In genomic region chrX:109928596-109929335, GRCh38 we compare ENCODE assay signal across 18 cellular contexts.
A peak's percentile ranks its signal among the peaks of the same experiment; 100 is the strongest.
DNase-seq lines count a peak whose midpoint lies in the region; ATAC-seq and TF ChIP-seq lines count a peak whose summit lies in the region.
"Had no signal": no experiment of that assay in that cellular context is flagged by ENCODE, and none has a peak within 500 bp of the region (broad histone marks: within the 10 kb centered on the region; RNA-seq: fewer than 3 reads in every experiment).

No MANE protein-coding gene starts in this region.

- TF ChIP-seq CTCF in right atrium auricular region (IDR thresholded peaks at IDR 0.05) (no peak), psoas muscle (IDR thresholded peaks at IDR 0.05) (no peak)

- 64 to 85% (median 84%) methylated on average over 6 of the region's 6 CpGs for WGBS in psoas muscle, 3 donors

- H3K27me3 ChIP-seq in right atrium auricular region (no peaks in the 10 kb centered on the region), psoas muscle (ENCODE audit: insufficient read depth in 3 of 3, low read length in 2 of 3) (no peaks in the 10 kb centered on the region)

- intact Hi-C loops in left ventricle myocardium superior (cut with micrococcal nuclease), result no loop called here
- intact Hi-C loops in psoas muscle (cut with DNase I), result loop anchor here (5.0 to 10.0 kb wide), 2 partner anchors 64 to 76 kb away; partner anchors contain the start of gene TMEM164 (in 1 of the 2)

- H3K4me3 ChIP-seq in right atrium auricular region (no peak overlapping the region), psoas muscle (no peak overlapping the region)

- DNase-seq in right atrium auricular region (ENCODE audit: low spot score), result no peak
- no peak for DNase-seq in left ventricle myocardium superior
- peak in 43 of 61 donors; percentile 1 to 88 (median 23) for DNase-seq in caudate nucleus (lab: John Stamatoyannopoulos, UW)
- no peak for DNase-seq in psoas muscle
- no peak for DNase-seq in NCI-H1436 treated with DMSO at 0.1 percent for 48 hours (lab: John Stamatoyannopoulos, UW)
- no peak for DNase-seq in activated T-cell treated with anti-CD3 and anti-CD28 coated beads for 4 hours
- DNase-seq: EL, NCI-H1105, NCI-H2081, NCI-H2171, NCI-H345, NCI-H524, NCI-H774, OCI-M1 had no signal

- H3K36me3 ChIP-seq in right atrium auricular region, result no peaks in the 10 kb centered on the region
- H3K36me3 ChIP-seq in psoas muscle (ENCODE audit: insufficient read depth in 1 of 2, low read depth in 1 of 2), result no peaks in the 10 kb centered on the region

- H3K27ac ChIP-seq in right atrium auricular region, result peak overlapping the region; percentile 55 to 82
- no peak overlapping the region for H3K27ac ChIP-seq in caudate nucleus (ENCODE audit: low read depth, low read length)
- H3K27ac ChIP-seq in psoas muscle, result peak overlapping the region; percentile 89
- H3K27ac ChIP-seq: C4-2B, KMS-11 had no signal

- no peaks in the 10 kb centered on the region for H3K9me3 ChIP-seq in right atrium auricular region
- no peaks in the 10 kb centered on the region for H3K9me3 ChIP-seq in psoas muscle

- H3K4me1 ChIP-seq in right atrium auricular region (no peaks in the 10 kb centered on the region), psoas muscle (peaks cover 12% of the 10 kb centered on the region)

- ATAC-seq in left ventricle myocardium superior (no peak), psoas muscle (no peak), HG03521 (IDR thresholded peaks at IDR 0.05; ENCODE audit: unreplicated experiment) (no peak)
- ATAC-seq: HCT116 had no signal

Comparison
In these comparisons a context has a peak if more than half of its experiments do, and no peak if none do; other contexts are left out.
1. DNase-seq: peak in caudate nucleus (43 of 61); none in right atrium auricular region (single experiment), left ventricle myocardium superior (single experiment), psoas muscle (0 of 2), NCI-H1436 treated with DMSO at 0.1 percent for 48 hours (single experiment) and activated T-cell treated with anti-CD3 and anti-CD28 coated beads for 4 hours (single experiment).